Comparison of ENCODE assay signal across 10 cellular contexts in the genomic region with DNA sequence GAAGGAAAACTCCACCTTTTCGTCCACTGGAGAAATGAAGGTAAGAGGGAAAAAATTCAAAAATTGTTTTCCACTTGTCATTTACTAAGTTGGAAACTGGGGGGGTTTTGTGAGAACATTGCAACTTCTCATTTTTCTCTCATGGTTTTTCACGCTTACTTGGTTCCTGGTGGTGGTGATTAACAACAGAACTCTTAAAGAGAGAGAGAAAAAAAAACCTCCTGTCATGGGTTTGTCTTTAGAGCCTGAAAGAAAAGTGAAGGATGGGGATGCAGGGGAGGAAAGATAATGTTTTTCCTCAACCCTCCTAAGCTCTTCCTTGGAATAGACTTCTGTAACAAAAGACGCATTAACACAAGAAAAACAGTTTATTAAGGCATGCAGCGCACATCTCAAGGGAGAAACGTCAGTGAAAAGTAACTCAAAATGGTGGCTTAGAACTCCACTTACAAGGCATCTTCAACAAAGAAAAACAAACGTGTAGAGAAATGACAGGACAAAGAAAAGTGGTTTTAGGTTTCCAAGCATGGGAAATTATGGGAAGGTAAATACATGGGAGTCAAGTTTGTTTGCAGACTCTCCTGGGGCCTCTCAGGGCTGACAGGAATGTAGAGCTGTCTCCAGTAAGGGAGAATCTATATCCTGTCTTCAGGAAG.
A peak's percentile ranks its signal among the peaks of the same experiment; 100 is the strongest.
DNase-seq lines count a peak whose midpoint lies in the region; ATAC-seq, FAIRE-seq and TF ChIP-seq lines count a peak whose summit lies in the region.
"Had no signal": no experiment of that assay in that cellular context is flagged by ENCODE, and none has a peak within 500 bp of the region (broad histone marks: within the 10 kb centered on the region; RNA-seq: fewer than 3 reads in every experiment).

No MANE protein-coding gene starts in this region.

- H3K4me2 ChIP-seq in astrocyte (ENCODE audit: low read length), result no peak overlapping the region

- POLR2A ChIA-PET in HEK293T (lab: Yijun Ruan, JAX), result interaction anchor here (1.2 kb wide), 1 partner anchor 488 kb away, joined by 3 read pairs; a partner anchor contains a TSS

- H3K79me2 ChIP-seq in ACC112 (ENCODE audit: control insufficient read depth, insufficient read depth, low read length, unreplicated experiment), result no peaks in the 10 kb centered on the region
- no peaks in the 10 kb centered on the region for H3K79me2 ChIP-seq in astrocyte (ENCODE audit: insufficient read depth, low read length)

- DNase-seq in astrocyte (ENCODE audit: low read depth) (no peak), urothelium cell line (ENCODE audit: low spot score) (no peak), KG1 (lab: John Stamatoyannopoulos, UW) (no peak), C1 segment of cervical spinal cord (lab: John Stamatoyannopoulos, UW) (no peak), HEK293T (ENCODE audit: extremely low spot score) (no peak)

- no peaks in the 10 kb centered on the region for H3K36me3 Mint-ChIP-seq in astrocyte (ENCODE audit: low read depth, unreplicated experiment)

- no peak overlapping the region for H3K4me3 Mint-ChIP-seq in astrocyte (ENCODE audit: unreplicated experiment)

- H3K9me3 Mint-ChIP-seq in astrocyte (ENCODE audit: unreplicated experiment), result no peaks in the 10 kb centered on the region

- H3K27ac ChIP-seq in ACC112 (ENCODE audit: low read depth, low read length) (no peak overlapping the region), astrocyte (ENCODE audit: low read depth, low read length) (no peak overlapping the region)
- H3K27ac ChIP-seq: C4-2B had no signal

- H3K27me3 ChIP-seq in ACC112 (ENCODE audit: insufficient read depth, low read length) (no peaks in the 10 kb centered on the region), astrocyte (ENCODE audit: insufficient read depth, low read length) (no peaks in the 10 kb centered on the region)

- CTCF ChIA-PET in HEK293T (lab: Yijun Ruan, JAX), result no interaction called here

- H3K4me1 Mint-ChIP-seq in astrocyte (ENCODE audit: low read depth, unreplicated experiment), result peaks cover 5% of the 10 kb centered on the region

- FAIRE-seq in astrocyte (lab: Jason Lieb, UNC) (no peak), urothelium cell line (lab: Jason Lieb, UNC) (no peak)
- FAIRE-seq: islet of Langerhans had no signal

- no peaks in the 10 kb centered on the region for H3K27me3 Mint-ChIP-seq in astrocyte (ENCODE audit: low read depth, unreplicated experiment)

- H2AFZ ChIP-seq in ACC112 (ENCODE audit: low read length, unreplicated experiment), result peak overlapping the region; percentile 22
- no peak overlapping the region for H2AFZ ChIP-seq in astrocyte (ENCODE audit: low read depth, low read length)

- H3K9me3 ChIP-seq in astrocyte (ENCODE audit: insufficient read depth, low read depth, low read length), result peaks cover 3% of the 10 kb centered on the region

- no peaks in the 10 kb centered on the region for H3K36me3 ChIP-seq in ACC112 (ENCODE audit: insufficient read depth, low read length)
- H3K36me3 ChIP-seq in astrocyte (ENCODE audit: insufficient read depth, low read length), result no peaks in the 10 kb centered on the region

- H3K27ac Mint-ChIP-seq in astrocyte (ENCODE audit: unreplicated experiment), result peak overlapping the region; percentile 4

- ATAC-seq in GM19397 (IDR thresholded peaks at IDR 0.05; ENCODE audit: unreplicated experiment), result peak; percentile 41
- peak; percentile 13 for ATAC-seq in HG03442 (IDR thresholded peaks at IDR 0.05; ENCODE audit: unreplicated experiment)

- no peak for TF ChIP-seq CTCF in astrocyte (IDR thresholded peaks at IDR 0.05; ENCODE audit: insufficient read depth, low read depth, low read length)

- H3K4me1 ChIP-seq in ACC112 (ENCODE audit: control insufficient read depth, insufficient read depth, low read length, unreplicated experiment) (no peaks in the 10 kb centered on the region), astrocyte (ENCODE audit: insufficient read depth, low read length) (no peaks in the 10 kb centered on the region)

- H3K4me3 ChIP-seq in ACC112 (ENCODE audit: low read depth, low read length), result no peak overlapping the region
- no peak overlapping the region for H3K4me3 ChIP-seq in astrocyte (ENCODE audit: insufficient read depth, low read depth, low read length)

- no peaks in the 10 kb centered on the region for H4K20me1 ChIP-seq in astrocyte (ENCODE audit: insufficient read depth, low read length)

- H3K9ac ChIP-seq in astrocyte (ENCODE audit: low read length), result no peak overlapping the region

TF ChIP-seq in HEK293T, 16 proteins besides CTCF, POLR2A, EP300 and RAD21:
- TF ChIP-seq CTBP1 (IDR thresholded peaks at IDR 0.05; ENCODE audit: borderline replicate concordance) (no peak), SP1 (IDR thresholded peaks at IDR 0.05) (no peak), FOXM1 (IDR thresholded peaks at IDR 0.05; ENCODE audit: borderline replicate concordance) (no peak), FOXA1 (IDR thresholded peaks at IDR 0.05) (no peak), FOXK2 (IDR thresholded peaks at IDR 0.05) (no peak), ARNT (IDR thresholded peaks at IDR 0.05) (no peak), SUZ12 (IDR thresholded peaks at IDR 0.05) (no peak), L3MBTL2 (conservative IDR thresholded peaks at IDR 0.05) (no peak), HDGF (IDR thresholded peaks at IDR 0.05; ENCODE audit: borderline replicate concordance) (no peak), TARDBP (IDR thresholded peaks at IDR 0.05) (no peak), ELF4 (IDR thresholded peaks at IDR 0.05) (no peak), LEF1 (IDR thresholded peaks at IDR 0.05; ENCODE audit: borderline replicate concordance) (no peak), ZNF384 (IDR thresholded peaks at IDR 0.05) (no peak), NFRKB (IDR thresholded peaks at IDR 0.05) (no peak)
- TF ChIP-seq, protein P1, sequence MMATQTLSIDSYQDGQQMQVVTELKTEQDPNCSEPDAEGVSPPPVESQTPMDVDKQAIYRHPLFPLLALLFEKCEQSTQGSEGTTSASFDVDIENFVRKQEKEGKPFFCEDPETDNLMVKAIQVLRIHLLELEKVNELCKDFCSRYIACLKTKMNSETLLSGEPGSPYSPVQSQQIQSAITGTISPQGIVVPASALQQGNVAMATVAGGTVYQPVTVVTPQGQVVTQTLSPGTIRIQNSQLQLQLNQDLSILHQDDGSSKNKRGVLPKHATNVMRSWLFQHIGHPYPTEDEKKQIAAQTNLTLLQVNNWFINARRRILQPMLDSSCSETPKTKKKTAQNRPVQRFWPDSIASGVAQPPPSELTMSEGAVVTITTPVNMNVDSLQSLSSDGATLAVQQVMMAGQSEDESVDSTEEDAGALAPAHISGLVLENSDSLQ (IDR thresholded peaks at IDR 0.05), result no peak
